29 cellular contexts compared by ENCODE assay signal in the genomic region with DNA sequence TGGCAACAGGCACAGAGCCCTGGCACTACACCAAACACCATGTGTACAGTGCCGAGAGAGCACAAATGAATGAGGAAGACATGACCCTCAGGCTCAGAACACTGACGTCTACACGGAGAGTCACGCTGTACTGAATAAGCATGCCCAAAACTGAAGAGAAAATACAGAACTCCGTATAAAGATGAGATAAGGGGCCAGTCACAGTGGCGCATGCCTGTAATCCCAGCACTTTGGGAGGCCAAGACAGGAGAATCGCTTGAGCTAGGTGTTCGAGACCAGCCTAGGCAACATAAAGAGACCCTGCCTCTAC.
A peak's percentile ranks its signal among the peaks of the same experiment; 100 is the strongest.
DNase-seq lines count a peak whose midpoint lies in the region; ATAC-seq, FAIRE-seq and TF ChIP-seq lines count a peak whose summit lies in the region.
"Had no signal": no experiment of that assay in that cellular context is flagged by ENCODE, and none has a peak within 500 bp of the region (broad histone marks: within the 10 kb centered on the region; RNA-seq: fewer than 3 reads in every experiment).

No MANE protein-coding gene starts in this region.

- H3K4me1 ChIP-seq in BE2C (peaks cover 15% of the 10 kb centered on the region), keratinocyte (ENCODE audit: control insufficient read depth, extremely low read depth, insufficient read depth, low read length) (peaks cover 3% of the 10 kb centered on the region)
- H3K4me1 ChIP-seq: gastrocnemius medialis, lower lobe of right lung, sigmoid colon, tibial nerve had no signal

- H2AFZ ChIP-seq in keratinocyte (ENCODE audit: control insufficient read depth, low read length) = no peak overlapping the region

- peaks cover 0 to 2% of the 10 kb centered on the region in 2 donors for H3K4me1 Mint-ChIP-seq in natural killer cell treated with Interleukin-12 subunit alpha and Interleukin-12 subunit beta and Interleukin-15 and Interleukin-18, amount 100 ng/mL, for 72 hours (ENCODE audit: low read depth in 2 of 2)
- H3K4me1 Mint-ChIP-seq: activated CD4-positive, alpha-beta memory T cell treated with anti-CD3 and anti-CD28 coated beads, Interleukin-2, amount 10 ng/mL, durations not matched to agents 7 days and 5 days; B cell had no signal

- H3K4me3 ChIP-seq in BE2C (ENCODE audit: low read depth, low read length) = peak overlapping the region; percentile 0; the same call in 1 of the 2 replicates
- no peak overlapping the region for H3K4me3 ChIP-seq in epithelial cell of esophagus (ENCODE audit: low read length)
- no peak overlapping the region for H3K4me3 ChIP-seq in keratinocyte (ENCODE audit: control insufficient read depth in 2 of 3, extremely low read depth in 1 of 3, insufficient read depth in 2 of 3, low read depth in 1 of 3, low read length in 3 of 3)
- H3K4me3 ChIP-seq: gastrocnemius medialis, lower lobe of right lung, sigmoid colon, tibial nerve had no signal

- TF ChIP-seq CTCF in BE2C (IDR thresholded peaks at IDR 0.05; ENCODE audit: low read depth, low read length) (no peak), epithelial cell of esophagus (IDR thresholded peaks at IDR 0.05; ENCODE audit: insufficient read depth, low read depth, low read length, missing control alignments) (no peak), keratinocyte (optimal IDR thresholded peaks at IDR 0.05 in 1 of 3, IDR thresholded peaks at IDR 0.05 in 1 of 3, conservative IDR thresholded peaks at IDR 0.05 in 1 of 3; ENCODE audit: extremely low read depth in 1 of 3, insufficient read depth in 2 of 3, low read length in 3 of 3) (no peak)

- no peaks in the 10 kb centered on the region for H3K36me3 ChIP-seq in BE2C
- H3K36me3 ChIP-seq in keratinocyte (ENCODE audit: control insufficient read depth in 2 of 2, extremely low read depth in 1 of 2, insufficient read depth in 2 of 2, low read length in 2 of 2) = no peaks in the 10 kb centered on the region
- H3K36me3 ChIP-seq: gastrocnemius medialis, lower lobe of right lung, sigmoid colon, tibial nerve had no signal

- no peak overlapping the region for H3K9ac ChIP-seq in keratinocyte (ENCODE audit: control insufficient read depth, extremely low read depth, insufficient read depth, low read length)

- peak; percentile 83 for DNase-seq in BE2C
- DNase-seq in SK-MEL-5 (ENCODE audit: low read depth, low spot score) = peak; percentile 77
- DNase-seq in epithelial cell of esophagus (ENCODE audit: low read depth) = peak; percentile 14
- no peak for DNase-seq in keratinocyte (ENCODE audit: low read depth, low spot score)
- DNase-seq in hippocampal formation (lab: John Stamatoyannopoulos, UW) = no peak
- no peak for DNase-seq in natural killer cell treated with Interleukin-12 subunit alpha and Interleukin-12 subunit beta and Interleukin-15 and Interleukin-18, amount 100 ng/mL, for 72 hours (ENCODE audit: low spot score)
- DNase-seq: ACHN; activated CD4-positive, alpha-beta memory T cell treated with anti-CD3 and anti-CD28 coated beads, Interleukin-2, amount 10 ng/mL, durations not matched to agents 7 days and 5 days; activated CD8-positive, alpha-beta memory T cell treated with anti-CD3 and anti-CD28 coated beads, Interleukin-2, amount 50 U/mL, for 48 hours; activated naive CD4-positive, alpha-beta T cell treated with anti-CD3 and anti-CD28 coated beads, Interleukin-2, amount 50 U/mL, for 16 hours; amniotic stem cell; gastrocnemius medialis; IMR-90; lower lobe of right lung; natural killer cell; NCI-H1048; NCI-H187 treated with DMSO at 0.1 percent for 48 hours; NK-92 treated with Interleukin-12 subunit alpha and Interleukin-12 subunit beta, amount 100 ng/mL, for 24 hours; sigmoid colon; stimulated activated CD4-positive, alpha-beta T cell treated with anti-CD3 and anti-CD28 coated beads, Interleukin-12 subunit alpha, Interleukin-12 subunit beta, amount 100 ng/mL, for 4 hours; stimulated activated CD4-positive, alpha-beta T cell treated with anti-CD3 and anti-CD28 coated beads, Interleukin-2, amount 100 ng/mL, for 48 hours; T-helper 2 cell had no signal

- no peaks in the 10 kb centered on the region for H3K9me3 ChIP-seq in BE2C
- H3K9me3 ChIP-seq in keratinocyte (ENCODE audit: control insufficient read depth, low read depth, low read length) = no peaks in the 10 kb centered on the region
- H3K9me3 ChIP-seq: gastrocnemius medialis, lower lobe of right lung, sigmoid colon, tibial nerve had no signal

- H3K79me2 ChIP-seq in keratinocyte (ENCODE audit: control insufficient read depth, insufficient read depth, low read length) = no peaks in the 10 kb centered on the region

- no peak overlapping the region for H3K27ac Mint-ChIP-seq in natural killer cell treated with Interleukin-12 subunit alpha and Interleukin-12 subunit beta and Interleukin-15 and Interleukin-18, amount 100 ng/mL, for 72 hours
- H3K27ac Mint-ChIP-seq: activated CD4-positive, alpha-beta memory T cell treated with anti-CD3 and anti-CD28 coated beads, Interleukin-2, amount 10 ng/mL, durations not matched to agents 7 days and 5 days; activated T-helper 2 cell treated with anti-CD3 and anti-CD28 coated beads, Interferon-gamma antibody, Interleukin-2, Interleukin-4, amounts not matched to agents 10 μg/mL and 5 μg/mL and 100 μg/mL, durations not matched to agents 14 hours and 24 hours and 36 hours; B cell; natural killer cell had no signal

- peaks cover 15 to 21% of the 10 kb centered on the region in 2 donors for H3K27me3 Mint-ChIP-seq in natural killer cell treated with Interleukin-12 subunit alpha and Interleukin-12 subunit beta and Interleukin-15 and Interleukin-18, amount 100 ng/mL, for 72 hours
- H3K27me3 Mint-ChIP-seq: activated CD4-positive, alpha-beta memory T cell treated with anti-CD3 and anti-CD28 coated beads, Interleukin-2, amount 10 ng/mL, durations not matched to agents 7 days and 5 days had no signal

- H3K4me2 ChIP-seq in keratinocyte (ENCODE audit: control insufficient read depth, extremely low read depth, insufficient read depth, low read depth, low read length) = no peak overlapping the region

- no peaks in the 10 kb centered on the region for H3K9me3 Mint-ChIP-seq in natural killer cell treated with Interleukin-12 subunit alpha and Interleukin-12 subunit beta and Interleukin-15 and Interleukin-18, amount 100 ng/mL, for 72 hours
- H3K9me3 Mint-ChIP-seq: activated T-helper 2 cell treated with anti-CD3 and anti-CD28 coated beads, Interferon-gamma antibody, Interleukin-2, Interleukin-4, amounts not matched to agents 10 μg/mL and 5 μg/mL and 100 μg/mL, durations not matched to agents 14 hours and 24 hours and 36 hours; natural killer cell had no signal

- dilution Hi-C loops in keratinocyte (cut with MboI; ENCODE audit: extremely low pct_ligation_motif_present, low sequenced_read_pairs) = no loop called here

- ATAC-seq in GM19324 (IDR thresholded peaks at IDR 0.05; ENCODE audit: low FRiP score, unreplicated experiment) (no peak), HG03342 (IDR thresholded peaks at IDR 0.05; ENCODE audit: unreplicated experiment) (no peak)
- ATAC-seq in natural killer cell treated with Interleukin-12 subunit alpha and Interleukin-12 subunit beta and Interleukin-15 and Interleukin-18, amount 100 ng/mL, for 72 hours = no peak
- ATAC-seq: gastrocnemius medialis, lower lobe of right lung, natural killer cell had no signal

- peak; percentile 57 for FAIRE-seq in keratinocyte (lab: Jason Lieb, UNC)
- FAIRE-seq: endothelial cell of umbilical vein, GM12892 had no signal

- H3K27me3 ChIP-seq in BE2C (no peaks in the 10 kb centered on the region), keratinocyte (ENCODE audit: control insufficient read depth, extremely low read depth, insufficient read depth, low read length) (no peaks in the 10 kb centered on the region)
- H3K27me3 ChIP-seq: gastrocnemius medialis, sigmoid colon, tibial nerve had no signal

- H4K20me1 ChIP-seq in keratinocyte (ENCODE audit: control insufficient read depth, extremely low read depth, insufficient read depth, low read length) = no peaks in the 10 kb centered on the region

- no peak overlapping the region for H3K27ac ChIP-seq in keratinocyte (ENCODE audit: control insufficient read depth, insufficient read depth, low read length)
- H3K27ac ChIP-seq: gastrocnemius medialis, lower lobe of right lung, sigmoid colon, tibial nerve had no signal

- no peaks in the 10 kb centered on the region for H3K36me3 Mint-ChIP-seq in natural killer cell treated with Interleukin-12 subunit alpha and Interleukin-12 subunit beta and Interleukin-15 and Interleukin-18, amount 100 ng/mL, for 72 hours
- H3K36me3 Mint-ChIP-seq: natural killer cell had no signal

- H3K4me3 Mint-ChIP-seq in natural killer cell treated with Interleukin-12 subunit alpha and Interleukin-12 subunit beta and Interleukin-15 and Interleukin-18, amount 100 ng/mL, for 72 hours = no peak overlapping the region
- H3K4me3 Mint-ChIP-seq: activated CD4-positive, alpha-beta memory T cell treated with anti-CD3 and anti-CD28 coated beads, Interleukin-2, amount 10 ng/mL, durations not matched to agents 7 days and 5 days; B cell; natural killer cell had no signal

- in situ Hi-C loops in SK-MEL-5 (cut with HindIII; ENCODE audit: low pct_unique_long_range_greater_than_20kb, low sequenced_read_pairs) = no loop called here

- H3K9me1 ChIP-seq in keratinocyte (ENCODE audit: control insufficient read depth, extremely low read depth, insufficient read depth, low read length) = no peaks in the 10 kb centered on the region

Comparison
In these comparisons a context has a peak if more than half of its experiments do, and no peak if none do; other contexts are left out.
1. DNase-seq: peak in BE2C (single experiment), SK-MEL-5 (single experiment) and epithelial cell of esophagus (single experiment); none in keratinocyte (single experiment), hippocampal formation (0 of 2) and natural killer cell treated with Interleukin-12 subunit alpha and Interleukin-12 subunit beta and Interleukin-15 and Interleukin-18, amount 100 ng/mL, for 72 hours (single experiment).